ENCODE assay signal across 17 cellular contexts in the genomic region with DNA sequence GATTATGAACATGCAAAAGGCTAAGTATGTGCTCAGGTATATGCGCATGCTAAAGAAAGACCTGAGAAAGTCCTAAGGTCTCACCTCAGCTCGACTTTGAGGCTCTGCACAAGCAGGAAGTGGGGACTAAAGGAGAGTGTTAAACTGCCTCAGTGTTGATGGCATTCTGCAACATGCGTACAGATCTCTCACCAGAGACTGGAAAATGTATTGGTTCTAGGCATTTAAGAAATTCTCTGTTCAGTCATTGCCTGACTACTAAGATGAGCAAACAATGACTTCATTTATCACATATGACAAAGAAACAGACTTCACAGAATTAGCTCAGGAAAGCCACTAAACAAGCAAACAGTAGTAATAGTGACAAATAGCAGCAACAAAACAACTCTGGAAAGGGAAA.
"Had no signal": no experiment of that assay in that cellular context is flagged by ENCODE, and none has a peak within 500 bp of the region (broad histone marks: within the 10 kb centered on the region; RNA-seq: fewer than 3 reads in every experiment).

No MANE protein-coding gene starts in this region.

- ATAC-seq: effector memory CD8-positive, alpha-beta T cell; left cardiac atrium; left ventricle myocardium superior; pancreas; right cardiac atrium had no signal

- DNase-seq: effector memory CD8-positive, alpha-beta T cell; esophagus squamous epithelium; foreskin fibroblast; kidney; left cardiac atrium; left ventricle myocardium superior; mesendoderm; naive B cell; occipital lobe; pancreas; right cardiac atrium; small intestine; stimulated activated CD4-positive, alpha-beta T cell treated with anti-CD3 and anti-CD28 coated beads, Interleukin-12 subunit alpha, Interleukin-12 subunit beta, amount 100 ng/mL, for 4 hours; stimulated activated naive CD4-positive, alpha-beta T cell; stomach; substantia nigra; transverse colon had no signal

- FAIRE-seq: kidney, pancreas, small intestine had no signal
